13 cellular contexts compared by ENCODE assay signal in the genomic region with DNA sequence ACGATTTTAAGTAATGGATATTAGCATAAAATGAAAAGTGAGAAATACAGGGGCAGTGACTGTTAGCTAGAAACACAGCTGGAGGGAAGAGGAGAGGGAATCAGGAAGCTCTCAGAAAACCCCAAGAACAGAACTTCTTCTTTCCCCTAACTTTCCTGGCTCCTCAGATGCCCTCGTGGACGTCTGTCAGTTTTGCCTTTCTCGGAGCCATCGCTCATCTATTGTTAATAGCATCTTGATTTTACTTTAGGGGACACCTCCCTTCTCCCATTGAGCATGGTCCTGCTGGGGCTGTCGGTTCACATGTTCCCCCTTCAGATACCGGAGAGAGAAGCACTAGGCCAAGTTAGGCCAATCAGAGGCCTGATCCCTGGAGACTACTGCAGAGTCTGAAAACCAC. TPM values are rescaled to one million over a fixed set of nuclear protein-coding genes. Genes with fewer than 3 reads are reported as not detected.
DNase-seq lines count a peak whose midpoint lies in the region; ATAC-seq and TF ChIP-seq lines count a peak whose summit lies in the region.
"Had no signal": no experiment of that assay in that cellular context is flagged by ENCODE, and none has a peak within 500 bp of the region (broad histone marks: within the 10 kb centered on the region; RNA-seq: fewer than 3 reads in every experiment).

No MANE protein-coding gene starts in this region.

- ATAC-seq in SK-N-SH treated with all-trans-retinoic acid at 6 μM for 48 hours (no peak), GM21723 (IDR thresholded peaks at IDR 0.05; ENCODE audit: unreplicated experiment) (no peak)
- ATAC-seq in central memory CD8-positive, alpha-beta T cell (replicated peaks; ENCODE audit: extremely low read depth, poor library complexity, severe bottlenecking), result no peak
- no peak for ATAC-seq in stimulated activated effector memory CD8-positive, alpha-beta T cell treated with anti-CD3 and anti-CD28 coated beads, Interleukin-12 subunit alpha, Interleukin-12 subunit beta, amount 100 ng/mL, for 72 hours

- H3F3A ChIP-seq in SK-N-SH (replicated peaks; ENCODE audit: insufficient read depth), result no peaks in the 10 kb centered on the region

- TF ChIP-seq CTCF in SK-N-SH (IDR thresholded peaks at IDR 0.05) (no peak), NB4 (IDR thresholded peaks at IDR 0.05; ENCODE audit: low read depth, low read length) (no peak)

- H3K27me3 Mint-ChIP-seq in central memory CD8-positive, alpha-beta T cell, result no peaks in the 10 kb centered on the region

- no peaks in the 10 kb centered on the region for H3K27me3 ChIP-seq in SK-N-SH (ENCODE audit: insufficient read depth)
- H3K27me3 ChIP-seq: ascending aorta had no signal

- H3K4me1 Mint-ChIP-seq in central memory CD8-positive, alpha-beta T cell, result peaks cover 55% of the 10 kb centered on the region
- peaks cover 57% of the 10 kb centered on the region for H3K4me1 Mint-ChIP-seq in stimulated activated effector memory CD8-positive, alpha-beta T cell treated with anti-CD3 and anti-CD28 coated beads, Interleukin-12 subunit alpha, Interleukin-12 subunit beta, amount 100 ng/mL, for 72 hours

- H3K27ac ChIP-seq in SK-N-SH (ENCODE audit: low read depth in 2 of 2, low read length in 1 of 2), result no peak overlapping the region
- H3K27ac ChIP-seq: ascending aorta had no signal

- no peaks in the 10 kb centered on the region for H3K79me2 ChIP-seq in SK-N-SH (ENCODE audit: insufficient read depth)

- POLR2A ChIA-PET in SK-N-SH (lab: Yijun Ruan, JAX), result no interaction called here

- no peaks in the 10 kb centered on the region for H3K9me3 ChIP-seq in SK-N-SH
- H3K9me3 ChIP-seq: ascending aorta had no signal

- peak overlapping the region; percentile 98 for H3K4me3 Mint-ChIP-seq in central memory CD8-positive, alpha-beta T cell
- H3K4me3 Mint-ChIP-seq in stimulated activated effector memory CD8-positive, alpha-beta T cell treated with anti-CD3 and anti-CD28 coated beads, Interleukin-12 subunit alpha, Interleukin-12 subunit beta, amount 100 ng/mL, for 72 hours, result peak overlapping the region; percentile 91

- peak overlapping the region; percentile 91 for H3K27ac Mint-ChIP-seq in central memory CD8-positive, alpha-beta T cell (ENCODE audit: low read depth)
- H3K27ac Mint-ChIP-seq in stimulated activated effector memory CD8-positive, alpha-beta T cell treated with anti-CD3 and anti-CD28 coated beads, Interleukin-12 subunit alpha, Interleukin-12 subunit beta, amount 100 ng/mL, for 72 hours, result peak overlapping the region; percentile 98
- H3K27ac Mint-ChIP-seq: activated CD4-positive, alpha-beta T cell treated with anti-CD3 and anti-CD28 coated beads, Interleukin-2, amount 10 ng/mL, durations not matched to agents 7 days and 5 days had no signal

- WGBS in SK-N-SH (ENCODE audit: low lambda C conversion rate), result 94% methylated on average over 7 of the region's 7 CpGs

- H3K4me2 ChIP-seq in SK-N-SH, result no peak overlapping the region

- H3K36me3 ChIP-seq in SK-N-SH (replicated peaks in 1 of 2; ENCODE audit: control insufficient read depth in 1 of 2, insufficient read depth in 2 of 2, low read length in 1 of 2), result no peaks in the 10 kb centered on the region
- H3K36me3 ChIP-seq: ascending aorta had no signal

- no peaks in the 10 kb centered on the region for H3K9me3 Mint-ChIP-seq in central memory CD8-positive, alpha-beta T cell
- H3K9me3 Mint-ChIP-seq in stimulated activated effector memory CD8-positive, alpha-beta T cell treated with anti-CD3 and anti-CD28 coated beads, Interleukin-12 subunit alpha, Interleukin-12 subunit beta, amount 100 ng/mL, for 72 hours, result no peaks in the 10 kb centered on the region
- H3K9me3 Mint-ChIP-seq: activated CD4-positive, alpha-beta T cell treated with anti-CD3 and anti-CD28 coated beads, Interleukin-2, amount 10 ng/mL, durations not matched to agents 7 days and 5 days; activated T-helper 1 cell treated with anti-CD3 and anti-CD28 coated beads, Interleukin-12 subunit alpha, Interleukin-12 subunit beta, Interleukin-2, Interleukin-4 antibody, amounts not matched to agents 30 ng/mL and 10 ng/mL and 1 ng/mL, durations not matched to agents 14 hours and 24 hours and 36 hours had no signal

- H3K4me3 ChIP-seq in SK-N-SH (ENCODE audit: low read depth in 2 of 2, low read length in 1 of 2), result no peak overlapping the region
- peak overlapping the region; percentile 30 for H3K4me3 ChIP-seq in NB4 (ENCODE audit: low read depth, low read length)
- H3K4me3 ChIP-seq: ascending aorta, lung, skin epidermis had no signal

- H3K4me1 ChIP-seq in SK-N-SH (ENCODE audit: control insufficient read depth in 1 of 2, insufficient read depth in 2 of 2, low read depth in 1 of 2, low read length in 1 of 2), result no peaks in the 10 kb centered on the region; a peak in 1 of 4 replicates
- H3K4me1 ChIP-seq: ascending aorta had no signal

- no peak overlapping the region for H3K9ac ChIP-seq in SK-N-SH

- no peak for DNase-seq in SK-N-SH
- peak; percentile 63 for DNase-seq in NB4 (ENCODE audit: low read depth)
- DNase-seq in central memory CD8-positive, alpha-beta T cell (ENCODE audit: low spot score in 2 of 2), result no peak
- no peak for DNase-seq in stimulated activated effector memory CD8-positive, alpha-beta T cell treated with anti-CD3 and anti-CD28 coated beads, Interleukin-12 subunit alpha, Interleukin-12 subunit beta, amount 100 ng/mL, for 72 hours (ENCODE audit: low spot score in 2 of 2)
- no peak for DNase-seq in NCI-H2029 (lab: John Stamatoyannopoulos, UW)
- DNase-seq in NCI-H146 (lab: John Stamatoyannopoulos, UW), result no peak

- CTCF ChIA-PET in SK-N-SH (lab: Yijun Ruan, JAX), result interaction anchor here (0.6 to 1.0 kb wide), 2 partner anchors 25 to 43 kb away, joined by 3 read pairs; a partner anchor contains a TSS

- no peaks in the 10 kb centered on the region for H3K9me2 ChIP-seq in SK-N-SH

- TF ChIP-seq POLR2A in NB4 (IDR thresholded peaks at IDR 0.05; ENCODE audit: extremely low read depth, insufficient read length), result no peak

- H4K20me1 ChIP-seq in SK-N-SH (ENCODE audit: insufficient read depth), result no peaks in the 10 kb centered on the region

- TF ChIP-seq EP300 in SK-N-SH (IDR thresholded peaks at IDR 0.05; ENCODE audit: borderline replicate concordance in 1 of 2, low read depth in 1 of 2, low read length in 1 of 2), result no peak

- TF ChIP-seq RAD21 in SK-N-SH (IDR thresholded peaks at IDR 0.05; ENCODE audit: low read length), result no peak

- H2AFZ ChIP-seq in SK-N-SH (ENCODE audit: low read depth), result peak overlapping the region; percentile 31; the same call in 1 of the 2 replicates

- peaks cover 18% of the 10 kb centered on the region for H3K36me3 Mint-ChIP-seq in central memory CD8-positive, alpha-beta T cell (ENCODE audit: insufficient read depth)
- peaks cover 6% of the 10 kb centered on the region for H3K36me3 Mint-ChIP-seq in stimulated activated effector memory CD8-positive, alpha-beta T cell treated with anti-CD3 and anti-CD28 coated beads, Interleukin-12 subunit alpha, Interleukin-12 subunit beta, amount 100 ng/mL, for 72 hours

TF ChIP-seq in SK-N-SH, 30 proteins besides CTCF, POLR2A, EP300 and RAD21 (continues in another document):
- TF ChIP-seq, protein P1, sequence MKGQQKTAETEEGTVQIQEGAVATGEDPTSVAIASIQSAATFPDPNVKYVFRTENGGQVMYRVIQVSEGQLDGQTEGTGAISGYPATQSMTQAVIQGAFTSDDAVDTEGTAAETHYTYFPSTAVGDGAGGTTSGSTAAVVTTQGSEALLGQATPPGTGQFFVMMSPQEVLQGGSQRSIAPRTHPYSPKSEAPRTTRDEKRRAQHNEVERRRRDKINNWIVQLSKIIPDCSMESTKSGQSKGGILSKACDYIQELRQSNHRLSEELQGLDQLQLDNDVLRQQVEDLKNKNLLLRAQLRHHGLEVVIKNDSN (IDR thresholded peaks at IDR 0.05; ENCODE audit: borderline replicate concordance, low read depth), result no peak
- no peak for TF ChIP-seq MEF2A (IDR thresholded peaks at IDR 0.05; ENCODE audit: borderline replicate concordance, low read depth)
- no peak for TF ChIP-seq SIN3A (IDR thresholded peaks at IDR 0.05; ENCODE audit: borderline replicate concordance, low read depth, low read length)
- TF ChIP-seq CHD2 (IDR thresholded peaks at IDR 0.05; ENCODE audit: low read length, partially characterized antibody), result no peak
- TF ChIP-seq JUND (IDR thresholded peaks at IDR 0.05), result no peak

TF ChIP-seq in SK-N-SH treated with all-trans-retinoic acid at 6 μM for 48 hours, 23 proteins besides CTCF, POLR2A, EP300 and RAD21 (continues in another document):
- TF ChIP-seq ZFP30 (CRISPR knock-in tag; IDR thresholded peaks at IDR 0.05) (no peak), OSR1 (CRISPR knock-in tag; IDR thresholded peaks at IDR 0.05) (no peak), ESRRG (CRISPR knock-in tag; IDR thresholded peaks at IDR 0.05) (no peak)
- TF ChIP-seq, protein P2, sequence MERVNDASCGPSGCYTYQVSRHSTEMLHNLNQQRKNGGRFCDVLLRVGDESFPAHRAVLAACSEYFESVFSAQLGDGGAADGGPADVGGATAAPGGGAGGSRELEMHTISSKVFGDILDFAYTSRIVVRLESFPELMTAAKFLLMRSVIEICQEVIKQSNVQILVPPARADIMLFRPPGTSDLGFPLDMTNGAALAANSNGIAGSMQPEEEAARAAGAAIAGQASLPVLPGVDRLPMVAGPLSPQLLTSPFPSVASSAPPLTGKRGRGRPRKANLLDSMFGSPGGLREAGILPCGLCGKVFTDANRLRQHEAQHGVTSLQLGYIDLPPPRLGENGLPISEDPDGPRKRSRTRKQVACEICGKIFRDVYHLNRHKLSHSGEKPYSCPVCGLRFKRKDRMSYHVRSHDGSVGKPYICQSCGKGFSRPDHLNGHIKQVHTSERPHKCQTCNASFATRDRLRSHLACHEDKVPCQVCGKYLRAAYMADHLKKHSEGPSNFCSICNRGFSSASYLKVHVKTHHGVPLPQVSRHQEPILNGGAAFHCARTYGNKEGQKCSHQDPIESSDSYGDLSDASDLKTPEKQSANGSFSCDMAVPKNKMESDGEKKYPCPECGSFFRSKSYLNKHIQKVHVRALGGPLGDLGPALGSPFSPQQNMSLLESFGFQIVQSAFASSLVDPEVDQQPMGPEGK (CRISPR knock-in tag; IDR thresholded peaks at IDR 0.05; ENCODE audit: borderline replicate concordance), result no peak

RNA-seq across cellular contexts. Expression of a gene that starts 2.3 kb away (rescaled TPM):
- polyA plus RNA-seq in SK-N-SH (2012; rRNA removed), result 0.02 TPM in 2 replicates
- 0.01 TPM in 2 replicates for polyA plus RNA-seq in SK-N-SH (2012; cell fraction: cytosol; rRNA removed)
- polyA plus RNA-seq in SK-N-SH (2012; cell fraction: nucleus; rRNA removed), result 0.02 and 0.08 TPM in 2 replicates

RNA-seq across cellular contexts. Expression of a gene that starts 43.0 kb away (rescaled TPM):
- polyA plus RNA-seq in SK-N-SH (2012; rRNA removed), result 55.5 and 63.0 TPM in 2 replicates
- 63.9 and 65.4 TPM in 2 replicates for polyA plus RNA-seq in SK-N-SH (2012; cell fraction: cytosol; rRNA removed)
- 23.3 and 32.4 TPM in 2 replicates for polyA plus RNA-seq in SK-N-SH (2012; cell fraction: nucleus; rRNA removed)
